Comparison of ENCODE assay signal across 20 cellular contexts in genomic region chr6:136684483-136684882, GRCh38.
DNase-seq lines count a peak whose midpoint lies in the region; ATAC-seq and TF ChIP-seq lines count a peak whose summit lies in the region.
"Had no signal": no experiment of that assay in that cellular context is flagged by ENCODE, and none has a peak within 500 bp of the region (broad histone marks: within the 10 kb centered on the region; RNA-seq: fewer than 3 reads in every experiment).

No MANE protein-coding gene starts in this region.

- H3K9me3 Mint-ChIP-seq in CD14-positive monocyte, result peaks cover 0 to 5% (median 0%) of the 10 kb centered on the region in 7 donors
- peaks cover 9% of the 10 kb centered on the region for H3K9me3 Mint-ChIP-seq in neural crest cell
- H3K9me3 Mint-ChIP-seq in nephron progenitor cell, result peaks cover 20% of the 10 kb centered on the region
- H3K9me3 Mint-ChIP-seq: HFFc6 had no signal

- TF ChIP-seq CTCF in CD14-positive monocyte (IDR thresholded peaks at IDR 0.05) (no peak), ascending aorta (IDR thresholded peaks at IDR 0.05) (no peak), neural crest cell (conservative IDR thresholded peaks at IDR 0.05) (no peak), nephron progenitor cell (IDR thresholded peaks at IDR 0.05) (no peak)

- intact Hi-C loops in CD14-positive monocyte (cut with micrococcal nuclease), result no loop called here
- intact Hi-C loops in ascending aorta (cut with DNase I), result loop anchor here (2.0 kb wide), 1 partner anchor 40 kb away; no protein-coding TSS in a partner anchor
- intact Hi-C loops in right cardiac atrium (cut with DNase I), result no loop called here

- H3K27ac Mint-ChIP-seq in CD14-positive monocyte, result peak overlapping the region in 5 of 7 donors; percentile 4 to 84 (median 51)
- peak overlapping the region; percentile 29 for H3K27ac Mint-ChIP-seq in neural crest cell (ENCODE audit: unreplicated experiment)
- no peak overlapping the region for H3K27ac Mint-ChIP-seq in nephron progenitor cell
- H3K27ac Mint-ChIP-seq: HFFc6 had no signal

- peaks cover 16% of the 10 kb centered on the region for H3K4me1 Mint-ChIP-seq in CD14-positive monocyte
- no peaks in the 10 kb centered on the region for H3K4me1 Mint-ChIP-seq in neural crest cell
- no peaks in the 10 kb centered on the region for H3K4me1 Mint-ChIP-seq in nephron progenitor cell

- H3K36me3 ChIP-seq in ascending aorta, result peaks cover 0 to 17% of the 10 kb centered on the region in 2 donors
- H3K36me3 ChIP-seq in SJCRH30, result peaks cover 8% of the 10 kb centered on the region
- H3K36me3 ChIP-seq: SJSA1 had no signal

- no peaks in the 10 kb centered on the region for H3K27me3 ChIP-seq in ascending aorta
- no peaks in the 10 kb centered on the region for H3K27me3 ChIP-seq in right cardiac atrium (ENCODE audit: control insufficient read depth, insufficient read depth)
- no peaks in the 10 kb centered on the region for H3K27me3 ChIP-seq in SJCRH30
- H3K27me3 ChIP-seq: SJSA1 had no signal

- H3K4me1 ChIP-seq in ascending aorta (peaks cover 4 to 27% of the 10 kb centered on the region in 2 donors), right cardiac atrium (ENCODE audit: control insufficient read depth, insufficient read depth, low read length) (no peaks in the 10 kb centered on the region), SJCRH30 (peaks cover 7% of the 10 kb centered on the region; the same call in 1 of the 2 replicates)
- H3K4me1 ChIP-seq: SJSA1 had no signal

- ATAC-seq in right cardiac atrium (peak; percentile 55 to 64), GM21390 (IDR thresholded peaks at IDR 0.05; ENCODE audit: unreplicated experiment) (no peak)
- ATAC-seq: Panc1 had no signal

- H3K27ac ChIP-seq in ascending aorta (peak overlapping the region; percentile 43 to 68), right cardiac atrium (ENCODE audit: low read length) (no peak overlapping the region), SJCRH30 (no peak overlapping the region)
- H3K27ac ChIP-seq: C4-2B, SJSA1 had no signal

- 40% methylated on average over 1 of the region's 1 CpG for whole genome bisulfite sequencing in right cardiac atrium

- peaks cover 45 to 62% of the 10 kb centered on the region in 2 donors for H3K36me3 Mint-ChIP-seq in CD14-positive monocyte
- H3K36me3 Mint-ChIP-seq in neural crest cell (ENCODE audit: low read depth), result no peaks in the 10 kb centered on the region
- H3K36me3 Mint-ChIP-seq in nephron progenitor cell (ENCODE audit: low read depth), result no peaks in the 10 kb centered on the region

- H3K4me3 Mint-ChIP-seq in CD14-positive monocyte, result no peak overlapping the region
- H3K4me3 Mint-ChIP-seq in neural crest cell, result no peak overlapping the region
- no peak overlapping the region for H3K4me3 Mint-ChIP-seq in nephron progenitor cell
- H3K4me3 Mint-ChIP-seq: HFFc6 had no signal

- H3K4me3 ChIP-seq in ascending aorta (no peak overlapping the region), right cardiac atrium (ENCODE audit: low read length) (no peak overlapping the region), SJCRH30 (no peak overlapping the region)
- H3K4me3 ChIP-seq: SJSA1 had no signal

- peaks cover 0 to 5% of the 10 kb centered on the region in 2 donors for H3K9me3 ChIP-seq in ascending aorta
- H3K9me3 ChIP-seq in right cardiac atrium (ENCODE audit: control insufficient read depth, low read length), result no peaks in the 10 kb centered on the region
- peaks cover 5% of the 10 kb centered on the region; the same call in 1 of the 2 replicates for H3K9me3 ChIP-seq in SJCRH30 (replicated peaks)
- H3K9me3 ChIP-seq: SJSA1 had no signal

- H3K27me3 Mint-ChIP-seq in CD14-positive monocyte (ENCODE audit: low read depth in 3 of 3) (peaks cover 0 to 2% (median 0%) of the 10 kb centered on the region in 3 donors), neural crest cell (ENCODE audit: low read depth) (no peaks in the 10 kb centered on the region), nephron progenitor cell (ENCODE audit: low read depth, poor library complexity) (peaks cover 7% of the 10 kb centered on the region)

- DNase-seq in CD14-positive monocyte (ENCODE audit: low spot score), result no peak
- DNase-seq in ascending aorta (ENCODE audit: low spot score in 2 of 2), result no peak
- DNase-seq in right cardiac atrium, result peak in 1 of 3 donors; percentile 52
- DNase-seq in neural crest cell (ENCODE audit: low read depth, low spot score), result no peak
- DNase-seq in SJCRH30, result no peak
- DNase-seq in NCI-H69 (lab: John Stamatoyannopoulos, UW), result no peak
- DNase-seq in nephron progenitor cell, result no peak
- DNase-seq: H7, HFFc6, Kasumi-1, NCI-H1092 treated with DMSO at 0.1 percent for 48 hours, NCI-H1436 treated with DMSO at 0.1 percent for 48 hours, NCI-H1930, NCI-H226, NCI-H524, NCI-H82 had no signal

Comparison
In these comparisons a context has a peak if more than half of its experiments do, and no peak if none do; other contexts are left out.
1. H3K27ac ChIP-seq: peak in ascending aorta (2 of 2); none in right cardiac atrium (single experiment) and SJCRH30 (single experiment).